ENCODE assay signal across 23 cellular contexts in the genomic region with DNA sequence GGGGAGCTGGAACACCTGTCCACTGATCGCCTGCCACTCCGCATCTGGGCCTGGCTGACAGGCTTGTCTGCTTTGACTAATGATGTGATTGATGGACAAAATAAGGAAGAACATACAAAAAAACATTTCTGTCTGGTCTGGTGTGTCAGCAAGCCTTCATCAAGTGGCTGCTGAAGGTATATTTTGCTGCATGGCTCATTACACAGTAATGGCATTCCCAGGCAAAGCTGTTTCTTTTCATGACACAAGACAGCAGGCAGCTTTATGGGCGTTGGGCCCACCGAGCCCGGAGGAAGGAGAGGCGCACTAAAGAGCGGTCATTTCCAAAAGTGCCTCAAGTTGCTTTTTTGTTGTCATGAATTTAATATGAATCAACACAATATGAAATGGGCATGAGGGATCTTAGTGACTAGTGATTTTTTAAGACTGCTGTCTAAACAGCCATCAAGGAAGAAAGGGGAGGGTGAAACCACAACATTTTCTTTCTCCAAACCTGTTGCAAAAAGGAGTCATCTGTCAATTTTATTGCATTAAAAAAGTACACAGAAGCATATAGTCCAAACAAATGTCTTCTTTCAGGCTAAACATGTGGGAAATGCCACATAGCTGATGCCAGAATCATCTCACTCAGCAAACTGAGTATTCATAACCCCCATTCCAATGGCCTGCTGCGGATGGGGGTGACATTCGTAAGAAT.
"Had no signal": no experiment of that assay in that cellular context is flagged by ENCODE, and none has a peak within 500 bp of the region (broad histone marks: within the 10 kb centered on the region; RNA-seq: fewer than 3 reads in every experiment).

No MANE protein-coding gene starts in this region.

- H3K9me3 ChIP-seq: adrenal gland, ascending aorta, left lung, pancreas, psoas muscle, right lobe of liver, testis had no signal

- H3K4me3 ChIP-seq: adrenal gland, ascending aorta, left lung, pancreas, psoas muscle, right lobe of liver, testis had no signal

- H3K27ac ChIP-seq: adrenal gland, ascending aorta, foreskin keratinocyte, left lung, pancreas, psoas muscle, right lobe of liver, testis, WERI-Rb-1 had no signal

- DNase-seq: activated CD8-positive, alpha-beta memory T cell treated with anti-CD3 and anti-CD28 coated beads for 24 hours; activated CD8-positive, alpha-beta memory T cell treated with anti-CD3 and anti-CD28 coated beads, Interleukin-2, amount 50 U/mL, for 4 hours; activated naive CD4-positive, alpha-beta T cell; activated T-cell treated with anti-CD3 and anti-CD28 coated beads, Interleukin-2, amount 50 U/mL, for 24 hours; adrenal gland; central memory CD4-positive, alpha-beta T cell; dermis blood vessel endothelial cell; effector CD8-positive, alpha-beta T cell; erythroblast; foreskin keratinocyte; left lung; naive thymus-derived CD8-positive, alpha-beta T cell; pancreas; psoas muscle; right lobe of liver; stimulated activated CD4-positive, alpha-beta T cell treated with anti-CD3 and anti-CD28 coated beads, Interleukin-2, amount 100 ng/mL, for 48 hours; stimulated activated naive CD4-positive, alpha-beta T cell; T-helper 1 cell; testis; trophoblast cell; WERI-Rb-1 had no signal

- H3K27me3 ChIP-seq: adrenal gland, ascending aorta, foreskin keratinocyte, left lung, pancreas, right lobe of liver, testis had no signal

- H3K36me3 ChIP-seq: adrenal gland, ascending aorta, left lung, pancreas, right lobe of liver, WERI-Rb-1 had no signal

- FAIRE-seq: pancreas, TTC549 had no signal
